ENCODE assay signal across 14 cellular contexts in genomic region chr19:3518669-3519068, GRCh38. TPM values are rescaled to one million over a fixed set of nuclear protein-coding genes. Genes with fewer than 3 reads are reported as not detected.
A peak's percentile ranks its signal among the peaks of the same experiment; 100 is the strongest.
DNase-seq lines count a peak whose midpoint lies in the region; ATAC-seq, FAIRE-seq and TF ChIP-seq lines count a peak whose summit lies in the region.
"Had no signal": no experiment of that assay in that cellular context is flagged by ENCODE, and none has a peak within 500 bp of the region (broad histone marks: within the 10 kb centered on the region; RNA-seq: fewer than 3 reads in every experiment).

No MANE protein-coding gene starts in this region.

- no peak overlapping the region for H3K4me3 Mint-ChIP-seq in stimulated activated memory B cell treated with anti-CD40 and anti-IgM and Interleukin-4, amounts not matched to agents 10 μg/mL and 1 μg/mL and 100 μg/mL, for 72 hours
- H3K4me3 Mint-ChIP-seq in activated T-helper 2 cell treated with anti-CD3 and anti-CD28 coated beads, Interferon-gamma antibody, Interleukin-2, Interleukin-4, amounts not matched to agents 10 μg/mL and 5 μg/mL and 100 μg/mL, durations not matched to agents 14 hours and 24 hours and 36 hours (ENCODE audit: low read depth), result no peak overlapping the region

- TF ChIP-seq EP300 in HepG2 (IDR thresholded peaks at IDR 0.05; ENCODE audit: low read depth in 2 of 2, low read length in 2 of 2) (no peak), HepG2 (CRISPR knock-in tag; IDR thresholded peaks at IDR 0.05; ENCODE audit: borderline replicate concordance) (no peak), ovary (IDR thresholded peaks at IDR 0.05) (no peak)

- FAIRE-seq in HepG2 (lab: Jason Lieb, UNC), result no peak
- FAIRE-seq: A204.1, RCC 7860 had no signal

- in situ Hi-C loops in HepG2 (cut with HindIII; ENCODE audit: extremely low pct_ligation_motif_present, low pct_unique_long_range_greater_than_20kb), result no loop called here

- H3K36me3 Mint-ChIP-seq in stimulated activated memory B cell treated with anti-CD40 and anti-IgM and Interleukin-4, amounts not matched to agents 10 μg/mL and 1 μg/mL and 100 μg/mL, for 72 hours, result peaks cover 24% of the 10 kb centered on the region
- peaks cover 11% of the 10 kb centered on the region for H3K36me3 Mint-ChIP-seq in activated T-helper 2 cell treated with anti-CD3 and anti-CD28 coated beads, Interferon-gamma antibody, Interleukin-2, Interleukin-4, amounts not matched to agents 10 μg/mL and 5 μg/mL and 100 μg/mL, durations not matched to agents 14 hours and 24 hours and 36 hours (ENCODE audit: low read depth)

- H3K9me3 Mint-ChIP-seq in stimulated activated memory B cell treated with anti-CD40 and anti-IgM and Interleukin-4, amounts not matched to agents 10 μg/mL and 1 μg/mL and 100 μg/mL, for 72 hours, result no peaks in the 10 kb centered on the region
- no peaks in the 10 kb centered on the region for H3K9me3 Mint-ChIP-seq in activated T-helper 2 cell treated with anti-CD3 and anti-CD28 coated beads, Interferon-gamma antibody, Interleukin-2, Interleukin-4, amounts not matched to agents 10 μg/mL and 5 μg/mL and 100 μg/mL, durations not matched to agents 14 hours and 24 hours and 36 hours

- no peak overlapping the region for H2AFZ ChIP-seq in HepG2 (ENCODE audit: low read length)

- H4K20me1 ChIP-seq in HepG2 (ENCODE audit: insufficient read depth, low read length), result peaks cover 32% of the 10 kb centered on the region; the same call in 1 of the 2 replicates

- BruUV-seq in HepG2 (replicated peaks; lab: Mats Ljungman, UMichigan), result no TSS peak

- no peak for TF ChIP-seq RAD21 in HepG2 (CRISPR knock-in tag; IDR thresholded peaks at IDR 0.05)

- CTCF ChIA-PET in HepG2 (lab: Yijun Ruan, JAX; ENCODE audit: low intra/inter-chr PET ratio, low total read pairs) (no interaction called here), RWPE1 (lab: Yijun Ruan, JAX) (no interaction called here)

- ATAC-seq in HepG2, result no peak
- no peak for ATAC-seq in right lobe of liver
- no peak for ATAC-seq in stimulated activated memory B cell treated with anti-CD40 and anti-IgM and Interleukin-4, amounts not matched to agents 10 μg/mL and 1 μg/mL and 100 μg/mL, for 72 hours
- ATAC-seq in GM18868 (IDR thresholded peaks at IDR 0.05; ENCODE audit: unreplicated experiment), result no peak

- DNase-seq in HepG2 (ENCODE audit: low spot score) (no peak), right lobe of liver (no peak), RWPE1 (ENCODE audit: low spot score) (no peak), ovary (no peak)
- DNase-seq in activated T-helper 2 cell treated with anti-CD3 and anti-CD28 coated beads, Interferon-gamma antibody, Interleukin-2, Interleukin-4, amounts not matched to agents 10 μg/mL and 5 μg/mL and 100 μg/mL, durations not matched to agents 14 hours and 24 hours and 36 hours (ENCODE audit: low spot score), result no peak
- DNase-seq: NCI-H1436 treated with DMSO at 0.1 percent for 48 hours, NCI-H446 had no signal

- POLR2A ChIA-PET in HepG2 (lab: Yijun Ruan, JAX) (no interaction called here), RWPE1 (lab: Yijun Ruan, JAX; ENCODE audit: low non-redundant PET) (no interaction called here)

- TF ChIP-seq POLR2A in HepG2 (IDR thresholded peaks at IDR 0.05; ENCODE audit: insufficient read depth in 1 of 2, low read depth in 2 of 2, low read length in 2 of 2) (no peak), right lobe of liver (IDR thresholded peaks at IDR 0.05) (no peak), ovary (IDR thresholded peaks at IDR 0.05) (no peak)

- H3K27me3 ChIP-seq in HepG2 (ENCODE audit: control insufficient read depth in 1 of 2, insufficient read depth in 2 of 2, low read length in 2 of 2), result no peaks in the 10 kb centered on the region
- H3K27me3 ChIP-seq in right lobe of liver, result no peaks in the 10 kb centered on the region
- no peaks in the 10 kb centered on the region for H3K27me3 ChIP-seq in ovary

- no peak overlapping the region for H3K4me2 ChIP-seq in HepG2 (ENCODE audit: low read depth, low read length)

- 93% methylated on average over 2 of the region's 2 CpGs for WGBS in HepG2 (ENCODE audit: low lambda C conversion rate)
- 92% methylated on average over 2 of the region's 2 CpGs for WGBS in right lobe of liver (ENCODE audit: insufficient coverage, low coverage, low lambda C conversion rate, missing lambda C conversion rate)
- 69 to 78% (median 73%) methylated on average over 2 of the region's 2 CpGs for WGBS in ovary, 3 donors

- H3K9ac ChIP-seq in HepG2 (ENCODE audit: insufficient read depth, low read depth, low read length), result no peak overlapping the region

- no peak overlapping the region for H3K4me3 ChIP-seq in HepG2 (replicated peaks in 1 of 3; ENCODE audit: insufficient read depth in 1 of 3, low read depth in 2 of 3, low read length in 3 of 3)
- no peak overlapping the region for H3K4me3 ChIP-seq in right lobe of liver
- peak overlapping the region; percentile 24 for H3K4me3 ChIP-seq in iPS-18c (ENCODE audit: insufficient read depth, low read depth, low read length)
- no peak overlapping the region for H3K4me3 ChIP-seq in ovary

- no peak overlapping the region for H3K27ac ChIP-seq in HepG2 (ENCODE audit: extremely low read length, insufficient read depth, low read length)
- peak overlapping the region in 1 of 3 donors; percentile 83 for H3K27ac ChIP-seq in right lobe of liver
- H3K27ac ChIP-seq in RWPE1, result peak overlapping the region; percentile 81
- no peak overlapping the region for H3K27ac ChIP-seq in ovary

- H3K27ac Mint-ChIP-seq in stimulated activated memory B cell treated with anti-CD40 and anti-IgM and Interleukin-4, amounts not matched to agents 10 μg/mL and 1 μg/mL and 100 μg/mL, for 72 hours, result peak overlapping the region; percentile 66
- H3K27ac Mint-ChIP-seq in activated T-helper 2 cell treated with anti-CD3 and anti-CD28 coated beads, Interferon-gamma antibody, Interleukin-2, Interleukin-4, amounts not matched to agents 10 μg/mL and 5 μg/mL and 100 μg/mL, durations not matched to agents 14 hours and 24 hours and 36 hours, result no peak overlapping the region

- H3K36me3 ChIP-seq in HepG2 (replicated peaks in 1 of 2; ENCODE audit: control insufficient read depth in 1 of 2, insufficient read depth in 2 of 2, low read length in 2 of 2), result peaks cover 14 to 27% of the 10 kb centered on the region in 2 experiments; a peak in 4 of 5 replicates
- H3K36me3 ChIP-seq in right lobe of liver, result peaks cover 0 to 10% (median 0%) of the 10 kb centered on the region in 4 donors
- no peaks in the 10 kb centered on the region for H3K36me3 ChIP-seq in ovary

- peaks cover 56% of the 10 kb centered on the region for H3K4me1 Mint-ChIP-seq in stimulated activated memory B cell treated with anti-CD40 and anti-IgM and Interleukin-4, amounts not matched to agents 10 μg/mL and 1 μg/mL and 100 μg/mL, for 72 hours
- peaks cover 2% of the 10 kb centered on the region for H3K4me1 Mint-ChIP-seq in activated T-helper 2 cell treated with anti-CD3 and anti-CD28 coated beads, Interferon-gamma antibody, Interleukin-2, Interleukin-4, amounts not matched to agents 10 μg/mL and 5 μg/mL and 100 μg/mL, durations not matched to agents 14 hours and 24 hours and 36 hours (ENCODE audit: low read depth)

- H3K79me2 ChIP-seq in HepG2 (ENCODE audit: insufficient read depth, low read length), result peaks cover 47% of the 10 kb centered on the region

- TF ChIP-seq CTCF in HepG2 (CRISPR knock-in tag; IDR thresholded peaks at IDR 0.05) (no peak), right lobe of liver (IDR thresholded peaks at IDR 0.05) (no peak), RWPE1 (conservative IDR thresholded peaks at IDR 0.05; ENCODE audit: low read depth) (no peak), ovary (IDR thresholded peaks at IDR 0.05) (no peak)

- H3K9me3 ChIP-seq in HepG2 (ENCODE audit: low read length) (no peaks in the 10 kb centered on the region), right lobe of liver (no peaks in the 10 kb centered on the region), iPS-18c (ENCODE audit: control insufficient read depth, insufficient read depth, low read length) (no peaks in the 10 kb centered on the region), ovary (no peaks in the 10 kb centered on the region)

- intact Hi-C loops in HepG2 (cut with micrococcal nuclease; ENCODE audit: unreplicated experiment) (no loop called here), right lobe of liver (cut with DNase I) (no loop called here), ovary (cut with DNase I) (no loop called here)
- intact Hi-C loops in activated T-helper 2 cell treated with anti-CD3 and anti-CD28 coated beads, Interferon-gamma antibody, Interleukin-2, Interleukin-4, amounts not matched to agents 10 μg/mL and 5 μg/mL and 100 μg/mL, durations not matched to agents 14 hours and 24 hours and 36 hours (cut with micrococcal nuclease), result no loop called here

- peaks cover 15% of the 10 kb centered on the region for H3K4me1 ChIP-seq in HepG2 (ENCODE audit: insufficient read depth, low read length)
- peaks cover 0 to 33% (median 14%) of the 10 kb centered on the region in 4 donors for H3K4me1 ChIP-seq in right lobe of liver
- peaks cover 5% of the 10 kb centered on the region for H3K4me1 ChIP-seq in ovary (ENCODE audit: insufficient read depth)

- no peaks in the 10 kb centered on the region for H3K27me3 Mint-ChIP-seq in stimulated activated memory B cell treated with anti-CD40 and anti-IgM and Interleukin-4, amounts not matched to agents 10 μg/mL and 1 μg/mL and 100 μg/mL, for 72 hours
- H3K27me3 Mint-ChIP-seq in activated T-helper 2 cell treated with anti-CD3 and anti-CD28 coated beads, Interferon-gamma antibody, Interleukin-2, Interleukin-4, amounts not matched to agents 10 μg/mL and 5 μg/mL and 100 μg/mL, durations not matched to agents 14 hours and 24 hours and 36 hours (ENCODE audit: low read depth), result no peaks in the 10 kb centered on the region

RNA-seq across cellular contexts. Expression of gene FZR1, which starts 12.6 kb away (rescaled TPM):
- 18.3 and 29.0 TPM in 2 replicates for total RNA-seq in HepG2 (2016; rRNA removed; fragmentation: Illumina TruSeq; extraction: Trizol)
- total RNA-seq in HepG2 (2016; cell fraction: cytosol; rRNA removed; fragmentation: Illumina TruSeq; extraction: Trizol; ENCODE audit: low read depth), result 7.3 and 8.3 TPM in 2 replicates
- total RNA-seq in HepG2 (2016; cell fraction: insoluble cytoplasmic fraction; rRNA removed; fragmentation: Illumina TruSeq; extraction: Trizol), result 14.2 and 28.7 TPM in 2 replicates
- 11.9 and 12.1 TPM in 2 replicates for total RNA-seq in HepG2 (2016; cell fraction: membrane; rRNA removed; fragmentation: Illumina TruSeq; extraction: Trizol)
- 13.9 and 16.7 TPM in 2 replicates for total RNA-seq in HepG2 (2016; cell fraction: nucleus; rRNA removed; fragmentation: Illumina TruSeq; extraction: Trizol)
- polyA plus RNA-seq in HepG2 (2011; rRNA removed), result 30.8 and 39.2 TPM in 2 replicates
- 14.2 and 18.0 TPM in 2 replicates for polyA plus RNA-seq in HepG2 (2011; cell fraction: cytosol; rRNA removed)
- 95.9 and 102 TPM in 2 replicates for polyA plus RNA-seq in HepG2 (2011; cell fraction: nucleus; rRNA removed)
- 24.3 and 37.8 TPM in 2 replicates for polyA plus RNA-seq in HepG2 (2012)
- polyA plus RNA-seq in HepG2 (2016; cell fraction: cytosol; fragmentation: Illumina TruSeq; extraction: Trizol; ENCODE audit: low read depth), result 1.6 and 2.9 TPM in 2 replicates
- polyA plus RNA-seq in HepG2 (2016; cell fraction: insoluble cytoplasmic fraction; fragmentation: Illumina TruSeq; extraction: Trizol; ENCODE audit: low read depth), result 17.3 and 26.9 TPM in 2 replicates
- 6.0 and 6.7 TPM in 2 replicates for polyA plus RNA-seq in HepG2 (2016; cell fraction: membrane; fragmentation: Illumina TruSeq; extraction: Trizol; ENCODE audit: low read depth)
- 52.3 and 54.5 TPM in 2 replicates for polyA plus RNA-seq in HepG2 (2016; cell fraction: nucleus; fragmentation: Illumina TruSeq; extraction: Trizol; ENCODE audit: insufficient read depth, low read depth)
- polyA minus RNA-seq in HepG2 (2011; rRNA and poly(A)+ RNA removed; ENCODE audit: low replicate concordance), result 18.4 and 43.6 TPM in 2 replicates
- 15.1 and 16.5 TPM in 2 replicates for polyA minus RNA-seq in HepG2 (2011; cell fraction: cytosol; rRNA and poly(A)+ RNA removed)
- 17.9 and 24.6 TPM in 2 replicates for polyA minus RNA-seq in HepG2 (2011; cell fraction: nucleus; rRNA and poly(A)+ RNA removed)
- total RNA-seq in right lobe of liver, result 10 to 100 TPM; 18.7 to 34.1 (median 23.8) TPM
- 44.3 and 49.2 TPM in 2 replicates for total RNA-seq in activated T-helper 2 cell treated with anti-CD3 and anti-CD28 coated beads, Interferon-gamma antibody, Interleukin-2, Interleukin-4, amounts not matched to agents 10 μg/mL and 5 μg/mL and 100 μg/mL, durations not matched to agents 14 hours and 24 hours and 36 hours
- total RNA-seq in ovary, result 10 to 100 TPM; 20.6 to 54.9 (median 49.3) TPM
- 10 to 100 TPM in 1 of 2 donors, 1 to 10 TPM in 1; 3.9 to 33.5 TPM for polyA plus RNA-seq in ovary

RNA-seq across cellular contexts. Expression of gene DOHH, which starts 18.2 kb away (rescaled TPM):
- total RNA-seq in HepG2 (2016; rRNA removed; fragmentation: Illumina TruSeq; extraction: Trizol) (10.3 and 13.7 TPM in 2 replicates), right lobe of liver (10 to 100 TPM in 1 of 6 experiments, 1 to 10 TPM in 5; 3.7 to 16.7 (median 4.9) TPM), ovary (10 to 100 TPM in 3 of 7 donors, 1 to 10 TPM in 4; 7.1 to 14.5 (median 8.0) TPM)
- total RNA-seq in HepG2 (2016; cell fraction: cytosol; rRNA removed; fragmentation: Illumina TruSeq; extraction: Trizol; ENCODE audit: low read depth), result 2.2 TPM in 2 replicates
- total RNA-seq in HepG2 (2016; cell fraction: insoluble cytoplasmic fraction; rRNA removed; fragmentation: Illumina TruSeq; extraction: Trizol), result 10.1 and 13.2 TPM in 2 replicates
- 5.2 and 7.2 TPM in 2 replicates for total RNA-seq in HepG2 (2016; cell fraction: membrane; rRNA removed; fragmentation: Illumina TruSeq; extraction: Trizol)
- total RNA-seq in HepG2 (2016; cell fraction: nucleus; rRNA removed; fragmentation: Illumina TruSeq; extraction: Trizol), result 5.0 and 6.8 TPM in 2 replicates
- polyA plus RNA-seq in HepG2 (2011; rRNA removed) (3.5 and 4.8 TPM in 2 replicates), ovary (1 to 10 TPM in 1 of 2 donors, not detected in 1; 9.1 TPM)
- 4.6 and 9.1 TPM in 2 replicates for polyA plus RNA-seq in HepG2 (2011; cell fraction: cytosol; rRNA removed)
- polyA plus RNA-seq in HepG2 (2011; cell fraction: nucleus; rRNA removed), result 7.4 and 8.4 TPM in 2 replicates
- polyA plus RNA-seq in HepG2 (2012), result 4.7 and 7.0 TPM in 2 replicates
- polyA plus RNA-seq in HepG2 (2016; cell fraction: cytosol; fragmentation: Illumina TruSeq; extraction: Trizol; ENCODE audit: low read depth), result 1.5 and 2.2 TPM in 2 replicates
- 12.2 and 13.2 TPM in 2 replicates for polyA plus RNA-seq in HepG2 (2016; cell fraction: insoluble cytoplasmic fraction; fragmentation: Illumina TruSeq; extraction: Trizol; ENCODE audit: low read depth)
- 3.7 and 4.3 TPM in 2 replicates for polyA plus RNA-seq in HepG2 (2016; cell fraction: membrane; fragmentation: Illumina TruSeq; extraction: Trizol; ENCODE audit: low read depth)
- 10.0 and 11.0 TPM in 2 replicates for polyA plus RNA-seq in HepG2 (2016; cell fraction: nucleus; fragmentation: Illumina TruSeq; extraction: Trizol; ENCODE audit: insufficient read depth, low read depth)
- 5.5 and 8.1 TPM in 2 replicates for polyA minus RNA-seq in HepG2 (2011; rRNA and poly(A)+ RNA removed; ENCODE audit: low replicate concordance)
- 4.5 and 6.8 TPM in 2 replicates for polyA minus RNA-seq in HepG2 (2011; cell fraction: cytosol; rRNA and poly(A)+ RNA removed)
- polyA minus RNA-seq in HepG2 (2011; cell fraction: nucleus; rRNA and poly(A)+ RNA removed), result 3.5 and 5.0 TPM in 2 replicates
- total RNA-seq in activated T-helper 2 cell treated with anti-CD3 and anti-CD28 coated beads, Interferon-gamma antibody, Interleukin-2, Interleukin-4, amounts not matched to agents 10 μg/mL and 5 μg/mL and 100 μg/mL, durations not matched to agents 14 hours and 24 hours and 36 hours, result 19.7 and 20.6 TPM in 2 replicates

RNA-seq across cellular contexts. Expression of gene TEKTIP1, which starts 20.3 kb away (rescaled TPM):
- total RNA-seq in HepG2 (2016; rRNA removed; fragmentation: Illumina TruSeq; extraction: Trizol) (not detected in 2 replicates), right lobe of liver (1 to 10 TPM in 3 of 6 experiments, not detected in 3; 1.1 to 1.6 (median 1.3) TPM), ovary (1 to 10 TPM in 6 of 7 donors, not detected in 1; 1.2 to 5.6 (median 3.8) TPM)
- not detected in 2 replicates for total RNA-seq in HepG2 (2016; cell fraction: cytosol; rRNA removed; fragmentation: Illumina TruSeq; extraction: Trizol; ENCODE audit: low read depth)
- total RNA-seq in HepG2 (2016; cell fraction: insoluble cytoplasmic fraction; rRNA removed; fragmentation: Illumina TruSeq; extraction: Trizol), result not detected in 2 replicates
- not detected in 2 replicates for total RNA-seq in HepG2 (2016; cell fraction: membrane; rRNA removed; fragmentation: Illumina TruSeq; extraction: Trizol)
- not detected in 2 replicates for total RNA-seq in HepG2 (2016; cell fraction: nucleus; rRNA removed; fragmentation: Illumina TruSeq; extraction: Trizol)
- polyA plus RNA-seq in HepG2 (2011; rRNA removed) (not detected in 2 replicates), ovary (under 1 TPM in 1 of 2 donors, not detected in 1; 0.54 TPM)
- not detected in 2 replicates for polyA plus RNA-seq in HepG2 (2011; cell fraction: cytosol; rRNA removed)
- 0.32 TPM in 1 of 2 replicates, not detected in the other for polyA plus RNA-seq in HepG2 (2011; cell fraction: nucleus; rRNA removed)
- 0.24 and 0.35 TPM in 2 replicates for polyA plus RNA-seq in HepG2 (2012)
- not detected in 2 replicates for polyA plus RNA-seq in HepG2 (2016; cell fraction: cytosol; fragmentation: Illumina TruSeq; extraction: Trizol; ENCODE audit: low read depth)
- polyA plus RNA-seq in HepG2 (2016; cell fraction: insoluble cytoplasmic fraction; fragmentation: Illumina TruSeq; extraction: Trizol; ENCODE audit: low read depth), result not detected in 2 replicates
- not detected in 2 replicates for polyA plus RNA-seq in HepG2 (2016; cell fraction: membrane; fragmentation: Illumina TruSeq; extraction: Trizol; ENCODE audit: low read depth)
- not detected in 2 replicates for polyA plus RNA-seq in HepG2 (2016; cell fraction: nucleus; fragmentation: Illumina TruSeq; extraction: Trizol; ENCODE audit: insufficient read depth, low read depth)
- not detected in 2 replicates for polyA minus RNA-seq in HepG2 (2011; rRNA and poly(A)+ RNA removed; ENCODE audit: low replicate concordance)
- not detected in 2 replicates for polyA minus RNA-seq in HepG2 (2011; cell fraction: cytosol; rRNA and poly(A)+ RNA removed)
- polyA minus RNA-seq in HepG2 (2011; cell fraction: nucleus; rRNA and poly(A)+ RNA removed), result not detected in 2 replicates
- total RNA-seq in activated T-helper 2 cell treated with anti-CD3 and anti-CD28 coated beads, Interferon-gamma antibody, Interleukin-2, Interleukin-4, amounts not matched to agents 10 μg/mL and 5 μg/mL and 100 μg/mL, durations not matched to agents 14 hours and 24 hours and 36 hours, result 2.0 and 2.5 TPM in 2 replicates
- total RNA-seq: Daoy, H7 had no signal

RNA-seq across cellular contexts. Expression of gene SMIM44, which starts 35.4 kb away (rescaled TPM):
- not detected in 2 replicates for total RNA-seq in HepG2 (2016; rRNA removed; fragmentation: Illumina TruSeq; extraction: Trizol)
- not detected in 2 replicates for total RNA-seq in HepG2 (2016; cell fraction: cytosol; rRNA removed; fragmentation: Illumina TruSeq; extraction: Trizol; ENCODE audit: low read depth)
- not detected in 2 replicates for total RNA-seq in HepG2 (2016; cell fraction: insoluble cytoplasmic fraction; rRNA removed; fragmentation: Illumina TruSeq; extraction: Trizol)
- not detected in 2 replicates for total RNA-seq in HepG2 (2016; cell fraction: membrane; rRNA removed; fragmentation: Illumina TruSeq; extraction: Trizol)
- not detected in 2 replicates for total RNA-seq in HepG2 (2016; cell fraction: nucleus; rRNA removed; fragmentation: Illumina TruSeq; extraction: Trizol)
- not detected in 2 replicates for polyA plus RNA-seq in HepG2 (2011; rRNA removed)
- polyA plus RNA-seq in HepG2 (2011; cell fraction: cytosol; rRNA removed), result not detected in 2 replicates
- polyA plus RNA-seq in HepG2 (2011; cell fraction: nucleus; rRNA removed), result not detected in 2 replicates
- not detected in 2 replicates for polyA plus RNA-seq in HepG2 (2012)
- polyA plus RNA-seq in HepG2 (2016; cell fraction: cytosol; fragmentation: Illumina TruSeq; extraction: Trizol; ENCODE audit: low read depth), result not detected in 2 replicates
- polyA plus RNA-seq in HepG2 (2016; cell fraction: insoluble cytoplasmic fraction; fragmentation: Illumina TruSeq; extraction: Trizol; ENCODE audit: low read depth), result not detected in 2 replicates
- not detected in 2 replicates for polyA plus RNA-seq in HepG2 (2016; cell fraction: membrane; fragmentation: Illumina TruSeq; extraction: Trizol; ENCODE audit: low read depth)
- not detected in 2 replicates for polyA plus RNA-seq in HepG2 (2016; cell fraction: nucleus; fragmentation: Illumina TruSeq; extraction: Trizol; ENCODE audit: insufficient read depth, low read depth)
- not detected in 2 replicates for polyA minus RNA-seq in HepG2 (2011; rRNA and poly(A)+ RNA removed; ENCODE audit: low replicate concordance)
- polyA minus RNA-seq in HepG2 (2011; cell fraction: cytosol; rRNA and poly(A)+ RNA removed), result not detected in 2 replicates
- polyA minus RNA-seq in HepG2 (2011; cell fraction: nucleus; rRNA and poly(A)+ RNA removed), result not detected in 2 replicates
- not detected for total RNA-seq in right lobe of liver
- total RNA-seq in activated T-helper 2 cell treated with anti-CD3 and anti-CD28 coated beads, Interferon-gamma antibody, Interleukin-2, Interleukin-4, amounts not matched to agents 10 μg/mL and 5 μg/mL and 100 μg/mL, durations not matched to agents 14 hours and 24 hours and 36 hours, result not detected in 2 replicates
- under 1 TPM in 1 of 7 donors, not detected in 6; 0.92 TPM for total RNA-seq in ovary
- polyA plus RNA-seq in ovary, result not detected
- total RNA-seq: Daoy, H7 had no signal

RNA-seq across cellular contexts. Expression of gene SMIM24, which starts 38.3 kb away (rescaled TPM):
- total RNA-seq in HepG2 (2016; rRNA removed; fragmentation: Illumina TruSeq; extraction: Trizol), result 47.4 and 70.6 TPM in 2 replicates
- 29.6 and 43.2 TPM in 2 replicates for total RNA-seq in HepG2 (2016; cell fraction: cytosol; rRNA removed; fragmentation: Illumina TruSeq; extraction: Trizol; ENCODE audit: low read depth)
- 47.9 and 76.1 TPM in 2 replicates for total RNA-seq in HepG2 (2016; cell fraction: insoluble cytoplasmic fraction; rRNA removed; fragmentation: Illumina TruSeq; extraction: Trizol)
- 38.7 and 54.4 TPM in 2 replicates for total RNA-seq in HepG2 (2016; cell fraction: membrane; rRNA removed; fragmentation: Illumina TruSeq; extraction: Trizol)
- total RNA-seq in HepG2 (2016; cell fraction: nucleus; rRNA removed; fragmentation: Illumina TruSeq; extraction: Trizol), result 42.5 and 49.4 TPM in 2 replicates
- polyA plus RNA-seq in HepG2 (2011; rRNA removed), result 9.0 and 11.2 TPM in 2 replicates
- 9.6 and 9.7 TPM in 2 replicates for polyA plus RNA-seq in HepG2 (2011; cell fraction: cytosol; rRNA removed)
- polyA plus RNA-seq in HepG2 (2011; cell fraction: nucleus; rRNA removed), result 3.7 and 4.5 TPM in 2 replicates
- 11.7 and 27.5 TPM in 2 replicates for polyA plus RNA-seq in HepG2 (2012)
- polyA plus RNA-seq in HepG2 (2016; cell fraction: cytosol; fragmentation: Illumina TruSeq; extraction: Trizol; ENCODE audit: low read depth), result 59.2 and 77.1 TPM in 2 replicates
- 77.8 and 93.1 TPM in 2 replicates for polyA plus RNA-seq in HepG2 (2016; cell fraction: insoluble cytoplasmic fraction; fragmentation: Illumina TruSeq; extraction: Trizol; ENCODE audit: low read depth)
- 72.5 and 86.0 TPM in 2 replicates for polyA plus RNA-seq in HepG2 (2016; cell fraction: membrane; fragmentation: Illumina TruSeq; extraction: Trizol; ENCODE audit: low read depth)
- 132 and 146 TPM in 2 replicates for polyA plus RNA-seq in HepG2 (2016; cell fraction: nucleus; fragmentation: Illumina TruSeq; extraction: Trizol; ENCODE audit: insufficient read depth, low read depth)
- polyA minus RNA-seq in HepG2 (2011; rRNA and poly(A)+ RNA removed; ENCODE audit: low replicate concordance), result 0.51 and 3.8 TPM in 2 replicates
- polyA minus RNA-seq in HepG2 (2011; cell fraction: cytosol; rRNA and poly(A)+ RNA removed), result 3.0 and 6.0 TPM in 2 replicates
- polyA minus RNA-seq in HepG2 (2011; cell fraction: nucleus; rRNA and poly(A)+ RNA removed), result 0.64 and 1.4 TPM in 2 replicates
- 10 to 100 TPM in 1 of 6 experiments, 1 to 10 TPM in 4, not detected in 1; 2.1 to 38.1 (median 6.6) TPM for total RNA-seq in right lobe of liver
- 0.51 and 0.84 TPM in 2 replicates for total RNA-seq in activated T-helper 2 cell treated with anti-CD3 and anti-CD28 coated beads, Interferon-gamma antibody, Interleukin-2, Interleukin-4, amounts not matched to agents 10 μg/mL and 5 μg/mL and 100 μg/mL, durations not matched to agents 14 hours and 24 hours and 36 hours
- total RNA-seq in ovary, result 1 to 10 TPM in 2 of 7 donors, under 1 TPM in 2, not detected in 3; 0.30 to 2.6 (median 1.5) TPM
- 1 to 10 TPM in 1 of 2 donors, under 1 TPM in 1; 0.10 to 1.2 TPM for polyA plus RNA-seq in ovary
- total RNA-seq: Daoy had no signal
